15 cellular contexts compared by ENCODE assay signal in the genomic region with DNA sequence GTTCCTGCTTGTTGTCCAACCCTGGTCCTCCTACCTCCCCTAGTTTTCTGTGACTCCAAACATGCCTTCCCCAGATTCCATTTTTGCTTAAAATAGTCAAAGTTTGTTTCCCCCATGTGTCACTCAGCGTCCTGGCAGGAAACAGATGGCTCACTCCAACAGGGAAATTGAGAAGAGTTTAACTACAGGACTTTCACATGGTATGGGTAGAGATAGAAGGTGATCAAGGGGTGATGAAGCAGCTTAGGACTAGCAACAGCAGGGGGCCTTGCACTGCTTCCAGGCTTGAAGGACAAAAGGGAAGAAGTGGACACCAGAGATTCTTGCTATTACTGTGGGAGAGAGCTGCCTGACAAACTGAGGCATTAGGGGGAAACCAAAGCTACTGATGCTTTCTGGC. TPM values are rescaled to one million over a fixed set of nuclear protein-coding genes. Genes with fewer than 3 reads are reported as not detected.
DNase-seq lines count a peak whose midpoint lies in the region; ATAC-seq and TF ChIP-seq lines count a peak whose summit lies in the region.
"Had no signal": no experiment of that assay in that cellular context is flagged by ENCODE, and none has a peak within 500 bp of the region (broad histone marks: within the 10 kb centered on the region; RNA-seq: fewer than 3 reads in every experiment).

No MANE protein-coding gene starts in this region.

- no peak for TF ChIP-seq CTCF in endothelial cell (IDR thresholded peaks at IDR 0.05; ENCODE audit: unreplicated experiment)

- peaks cover 2% of the 10 kb centered on the region for H3K27me3 Mint-ChIP-seq in endothelial cell (ENCODE audit: unreplicated experiment)

- H3K27ac ChIP-seq in effector memory CD4-positive, alpha-beta T cell (ENCODE audit: insufficient read depth, low read length, poor library complexity, severe bottlenecking) = no peak overlapping the region
- H3K27ac ChIP-seq: A549 had no signal

- peaks cover 3% of the 10 kb centered on the region for H3K4me1 ChIP-seq in effector memory CD4-positive, alpha-beta T cell (ENCODE audit: control insufficient read depth, insufficient read depth, low read length, poor library complexity, severe bottlenecking)
- H3K4me1 ChIP-seq: BE2C had no signal

- H3K9me3 ChIP-seq in effector memory CD4-positive, alpha-beta T cell (ENCODE audit: control insufficient read depth, low read length) = no peaks in the 10 kb centered on the region
- H3K9me3 ChIP-seq: A549, BE2C, Caco-2 had no signal

- peak overlapping the region; percentile 87 for H3K27ac Mint-ChIP-seq in endothelial cell (ENCODE audit: unreplicated experiment)
- H3K27ac Mint-ChIP-seq: CD8-positive, alpha-beta memory T cell; HFFc6 had no signal

- H3K36me3 Mint-ChIP-seq in endothelial cell (ENCODE audit: low read depth, unreplicated experiment) = no peaks in the 10 kb centered on the region
- H3K36me3 Mint-ChIP-seq: CD8-positive, alpha-beta memory T cell had no signal

- ATAC-seq in HG02852 (IDR thresholded peaks at IDR 0.05; ENCODE audit: unreplicated experiment) = no peak
- ATAC-seq: A549, GM12878 had no signal

- no peaks in the 10 kb centered on the region for H3K27me3 ChIP-seq in effector memory CD4-positive, alpha-beta T cell (replicated peaks; ENCODE audit: control insufficient read depth, insufficient read depth, low read length, poor library complexity, severe bottlenecking)
- H3K27me3 ChIP-seq: BE2C had no signal

- no peaks in the 10 kb centered on the region for H3K36me3 ChIP-seq in effector memory CD4-positive, alpha-beta T cell (ENCODE audit: control insufficient read depth, insufficient read depth, low read length)
- H3K36me3 ChIP-seq: BE2C had no signal

- H3K4me3 Mint-ChIP-seq in endothelial cell (ENCODE audit: unreplicated experiment) = no peak overlapping the region
- H3K4me3 Mint-ChIP-seq: CD8-positive, alpha-beta memory T cell; HFFc6 had no signal

- H3K4me3 ChIP-seq in effector memory CD4-positive, alpha-beta T cell (ENCODE audit: insufficient read depth, low read depth, low read length, poor library complexity, severe bottlenecking) = no peak overlapping the region
- H3K4me3 ChIP-seq: A549, GM12878 had no signal

- peaks cover 47% of the 10 kb centered on the region for H3K4me1 Mint-ChIP-seq in endothelial cell (ENCODE audit: unreplicated experiment)

- no peaks in the 10 kb centered on the region for H3K9me3 Mint-ChIP-seq in endothelial cell (ENCODE audit: unreplicated experiment)
- H3K9me3 Mint-ChIP-seq: CD8-positive, alpha-beta memory T cell; HFFc6 had no signal

- DNase-seq in GDM1 (lab: John Stamatoyannopoulos, UW) = peak; percentile 33
- peak; percentile 32 to 45 for DNase-seq in Kasumi-1 (lab: John Stamatoyannopoulos, UW)
- peak; percentile 37 for DNase-seq in UCSD-AML1 (lab: John Stamatoyannopoulos, UW; ENCODE audit: unreplicated experiment)
- DNase-seq in endothelial cell (ENCODE audit: low spot score) = no peak
- no peak for DNase-seq in HuH-7 (ENCODE audit: low spot score)
- no peak for DNase-seq in HPDE6-E6E7 (ENCODE audit: extremely low spot score)
- DNase-seq in effector memory CD4-positive, alpha-beta T cell = no peak
- DNase-seq: BE2C; Caco-2; CD8-positive, alpha-beta memory T cell; HCEC 1CT; HFFc6 had no signal

RNA-seq across cellular contexts. Expression of gene CUL3, which starts 6.1 kb away (rescaled TPM):
- 138 TPM for total RNA-seq in endothelial cell (ENCODE audit: unreplicated experiment)

Comparison
In these comparisons a context has a peak if more than half of its experiments do, and no peak if none do; other contexts are left out.
1. DNase-seq: peak in GDM1 (single experiment), Kasumi-1 (2 of 2) and UCSD-AML1 (single experiment); none in endothelial cell (single experiment), HuH-7 (single experiment), HPDE6-E6E7 (single experiment) and effector memory CD4-positive, alpha-beta T cell (0 of 3).